In genomic region chr7:140003913-140004382, GRCh38 we compare ENCODE assay signal across 8 cellular contexts. TPM values are rescaled to one million over a fixed set of nuclear protein-coding genes. Genes with fewer than 3 reads are reported as not detected.
DNase-seq lines count a peak whose midpoint lies in the region; ATAC-seq and TF ChIP-seq lines count a peak whose summit lies in the region.

No MANE protein-coding gene starts in this region.

- H3K9me3 ChIP-seq in left ventricle myocardium inferior (replicated peaks): no peaks in the 10 kb centered on the region

- H3K27ac ChIP-seq in left ventricle myocardium inferior (replicated peaks): no peak overlapping the region

- H3K4me3 ChIP-seq in left ventricle myocardium inferior (no peak overlapping the region), LNCaP clone FGC (ENCODE audit: low read depth, low read length) (no peak overlapping the region), skeletal muscle cell (ENCODE audit: low read depth, low read length) (no peak overlapping the region)

- H3K36me3 ChIP-seq in left ventricle myocardium inferior: no peaks in the 10 kb centered on the region

- CTCF ChIA-PET in activated CD4-positive, alpha-beta T cell treated with anti-CD3 and anti-CD28 coated beads, Interleukin-2, amount 10 ng/mL, durations not matched to agents 7 days and 5 days (lab: Charles Lee): interaction anchor here (0.9 to 1.9 kb wide), 4 partner anchors 9 to 432 kb away, joined by 3 to 13 read pairs (median 3); no protein-coding TSS in a partner anchor

- no peaks in the 10 kb centered on the region for H3K4me1 ChIP-seq in left ventricle myocardium inferior

- H3K9me3 Mint-ChIP-seq in activated CD4-positive, alpha-beta T cell treated with anti-CD3 and anti-CD28 coated beads, Interleukin-2, amount 10 ng/mL, durations not matched to agents 7 days and 5 days: no peaks in the 10 kb centered on the region

- H3K36me3 Mint-ChIP-seq in activated CD4-positive, alpha-beta T cell treated with anti-CD3 and anti-CD28 coated beads, Interleukin-2, amount 10 ng/mL, durations not matched to agents 7 days and 5 days (ENCODE audit: low read depth): no peaks in the 10 kb centered on the region

- no peak for ATAC-seq in Right ventricle myocardium superior (ENCODE audit: poor library complexity)
- no peak for ATAC-seq in GM21717 (IDR thresholded peaks at IDR 0.05; ENCODE audit: unreplicated experiment)

- no peaks in the 10 kb centered on the region for H3K27me3 ChIP-seq in left ventricle myocardium inferior (ENCODE audit: low read depth)

- H3K27me3 Mint-ChIP-seq in activated CD4-positive, alpha-beta T cell treated with anti-CD3 and anti-CD28 coated beads, Interleukin-2, amount 10 ng/mL, durations not matched to agents 7 days and 5 days: no peaks in the 10 kb centered on the region

- POLR2A ChIA-PET in activated CD4-positive, alpha-beta T cell treated with anti-CD3 and anti-CD28 coated beads, Interleukin-2, amount 10 ng/mL, durations not matched to agents 7 days and 5 days (lab: Charles Lee): no interaction called here

- H3K4me1 Mint-ChIP-seq in activated CD4-positive, alpha-beta T cell treated with anti-CD3 and anti-CD28 coated beads, Interleukin-2, amount 10 ng/mL, durations not matched to agents 7 days and 5 days: no peaks in the 10 kb centered on the region

- H3K27ac Mint-ChIP-seq in activated CD4-positive, alpha-beta T cell treated with anti-CD3 and anti-CD28 coated beads, Interleukin-2, amount 10 ng/mL, durations not matched to agents 7 days and 5 days: no peak overlapping the region

- intact Hi-C loops in left ventricle myocardium inferior (cut with micrococcal nuclease) (loop anchor here (10.0 kb wide), 3 partner anchors 359 to 509 kb away; no protein-coding TSS in a partner anchor), Right ventricle myocardium superior (cut with DNase I) (loop anchor here (2.0 to 5.0 kb wide), 4 partner anchors 227 to 502 kb away; partner anchors contain the start of gene HIPK2)

- H3K4me3 Mint-ChIP-seq in activated CD4-positive, alpha-beta T cell treated with anti-CD3 and anti-CD28 coated beads, Interleukin-2, amount 10 ng/mL, durations not matched to agents 7 days and 5 days: no peak overlapping the region

- TF ChIP-seq CTCF in left ventricle myocardium inferior (IDR thresholded peaks at IDR 0.05; ENCODE audit: borderline replicate concordance): peak; percentile 52
- TF ChIP-seq CTCF in LNCaP clone FGC (IDR thresholded peaks at IDR 0.05; ENCODE audit: control insufficient read depth, extremely low read depth, insufficient read depth): peak; percentile 55

- DNase-seq in left ventricle myocardium inferior (no peak), Right ventricle myocardium superior (no peak), LNCaP clone FGC (ENCODE audit: low read depth) (no peak), germinal center (ENCODE audit: low spot score) (peak; percentile 60), skeletal muscle cell (ENCODE audit: low read depth) (peak; percentile 27), T-helper 9 cell (no peak)
- peak; percentile 57 for DNase-seq in activated CD4-positive, alpha-beta T cell treated with anti-CD3 and anti-CD28 coated beads, Interleukin-2, amount 10 ng/mL, durations not matched to agents 7 days and 5 days

RNA-seq across cellular contexts. Expression of gene PARP12, which starts 58.8 kb away (rescaled TPM):
- total RNA-seq in left ventricle myocardium inferior: 16.4 TPM
- 10.5 TPM for total RNA-seq in Right ventricle myocardium superior
- 100 to 1,000 TPM; 121 to 129 TPM for total RNA-seq in activated CD4-positive, alpha-beta T cell treated with anti-CD3 and anti-CD28 coated beads, Interleukin-2, amount 10 ng/mL, durations not matched to agents 7 days and 5 days

Comparison
In these comparisons a context has a peak if more than half of its experiments do, and no peak if none do; other contexts are left out.
1. DNase-seq: peak in activated CD4-positive, alpha-beta T cell treated with anti-CD3 and anti-CD28 coated beads, Interleukin-2, amount 10 ng/mL, durations not matched to agents 7 days and 5 days (single experiment), germinal center (single experiment) and skeletal muscle cell (single experiment); none in left ventricle myocardium inferior (single experiment), Right ventricle myocardium superior (single experiment), LNCaP clone FGC (single experiment) and T-helper 9 cell (single experiment).